Comparison of ENCODE assay signal across 21 cellular contexts in the genomic region with DNA sequence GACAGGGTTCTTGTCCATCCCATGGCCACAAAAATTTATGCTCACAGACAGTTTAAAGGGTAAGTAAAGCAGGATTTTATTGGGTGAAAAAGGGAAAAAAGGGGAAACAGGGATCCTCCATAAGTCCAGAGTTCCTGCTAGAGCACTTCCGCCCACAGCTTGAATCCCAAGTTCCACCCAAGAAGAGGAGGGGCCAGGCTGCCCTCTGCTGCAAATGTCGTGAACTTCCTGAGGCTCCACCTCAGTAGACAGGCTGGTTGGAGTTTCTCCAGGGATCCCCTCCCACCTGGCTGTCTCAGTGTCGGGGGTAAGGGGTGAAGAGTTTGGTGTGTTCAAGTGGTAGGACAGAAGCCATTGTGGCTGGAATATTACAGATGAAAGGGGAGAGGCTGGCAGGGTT.
DNase-seq lines count a peak whose midpoint lies in the region; ATAC-seq and TF ChIP-seq lines count a peak whose summit lies in the region.
"Had no signal": no experiment of that assay in that cellular context is flagged by ENCODE, and none has a peak within 500 bp of the region (broad histone marks: within the 10 kb centered on the region; RNA-seq: fewer than 3 reads in every experiment).

No MANE protein-coding gene starts in this region.

- H3K9me3 ChIP-seq in RWPE2 (ENCODE audit: severe bottlenecking): no peaks in the 10 kb centered on the region
- H3K9me3 ChIP-seq: thoracic aorta had no signal

- no peaks in the 10 kb centered on the region for H3K36me3 Mint-ChIP-seq in Calu3 (ENCODE audit: insufficient read depth, unreplicated experiment)
- H3K36me3 Mint-ChIP-seq: CD14-positive monocyte; mesothelial cell of epicardium; natural killer cell; stimulated activated naive B cell treated with anti-CD40 and anti-IgM and Interleukin-4, amounts not matched to agents 10 μg/mL and 1 μg/mL and 100 μg/mL, for 72 hours had no signal

- CTCF ChIA-PET in Calu3 (lab: Charles Lee): no interaction called here

- TF ChIP-seq CTCF in 22Rv1 (IDR thresholded peaks at IDR 0.05): peak; percentile 15; the same call in 1 of the 2 replicates
- TF ChIP-seq CTCF in RWPE2 (IDR thresholded peaks at IDR 0.05; ENCODE audit: poor library complexity, severe bottlenecking): peak; percentile 17
- no peak for TF ChIP-seq CTCF in Calu3 (IDR thresholded peaks at IDR 0.05; ENCODE audit: unreplicated experiment)
- no peak for TF ChIP-seq CTCF in GM20000 (IDR thresholded peaks at IDR 0.05; ENCODE audit: extremely low read depth, missing control alignments)

- H3K27me3 ChIP-seq in RWPE2 (ENCODE audit: insufficient read depth, poor library complexity, severe bottlenecking): no peaks in the 10 kb centered on the region
- H3K27me3 ChIP-seq: foreskin keratinocyte had no signal

- H3K4me1 Mint-ChIP-seq in Calu3 (ENCODE audit: low read depth, unreplicated experiment): no peaks in the 10 kb centered on the region
- H3K4me1 Mint-ChIP-seq: CD14-positive monocyte; natural killer cell; stimulated activated naive B cell treated with anti-CD40 and anti-IgM and Interleukin-4, amounts not matched to agents 10 μg/mL and 1 μg/mL and 100 μg/mL, for 72 hours had no signal

- H3K4me3 Mint-ChIP-seq in Calu3 (ENCODE audit: low read depth, unreplicated experiment): no peak overlapping the region
- H3K4me3 Mint-ChIP-seq: activated CD8-positive, alpha-beta T cell treated with anti-CD3 and anti-CD28 coated beads for 36 hours; activated T-cell treated with anti-CD3 and anti-CD28 coated beads, Interleukin-2, amount 50 U/mL, for 24 hours; CD14-positive monocyte; mesothelial cell of epicardium; natural killer cell; stimulated activated naive B cell treated with anti-CD40 and anti-IgM and Interleukin-4, amounts not matched to agents 10 μg/mL and 1 μg/mL and 100 μg/mL, for 72 hours had no signal

- peaks cover 11% of the 10 kb centered on the region for H3K9me3 Mint-ChIP-seq in Calu3 (ENCODE audit: low read depth, unreplicated experiment)
- H3K9me3 Mint-ChIP-seq: activated CD8-positive, alpha-beta T cell treated with anti-CD3 and anti-CD28 coated beads for 36 hours; activated T-cell treated with anti-CD3 and anti-CD28 coated beads, Interleukin-2, amount 50 U/mL, for 24 hours had no signal

- no peaks in the 10 kb centered on the region for H3K27me3 Mint-ChIP-seq in Calu3 (ENCODE audit: unreplicated experiment)
- H3K27me3 Mint-ChIP-seq: activated T-cell treated with anti-CD3 and anti-CD28 coated beads, Interleukin-2, amount 50 U/mL, for 24 hours; stimulated activated naive B cell treated with anti-CD40 and anti-IgM and Interleukin-4, amounts not matched to agents 10 μg/mL and 1 μg/mL and 100 μg/mL, for 72 hours had no signal

- peak; percentile 13 for DNase-seq in Daoy (ENCODE audit: low read depth)
- no peak for DNase-seq in RWPE2 (ENCODE audit: low spot score)
- DNase-seq in islet precursor cell: peak; percentile 62
- DNase-seq in NCI-H510A (lab: John Stamatoyannopoulos, UW): no peak
- no peak for DNase-seq in amygdala (lab: John Stamatoyannopoulos, UW)
- no peak for DNase-seq in Calu3
- DNase-seq in GM20000 (ENCODE audit: low spot score): no peak
- DNase-seq: activated CD8-positive, alpha-beta T cell treated with anti-CD3 and anti-CD28 coated beads for 36 hours; activated naive CD4-positive, alpha-beta T cell treated with Interleukin-2 at 50 U/mL for 16 hours; activated T-cell treated with anti-CD3 and anti-CD28 coated beads, Interleukin-2, amount 50 U/mL, for 24 hours; foreskin keratinocyte; IMR-90; natural killer cell; NCI-H1436 treated with DMSO at 0.1 percent for 48 hours; stimulated activated CD4-positive, alpha-beta T cell treated with anti-CD3 and anti-CD28 coated beads, Interleukin-2, amount 100 ng/mL, for 24 hours; stimulated activated naive B cell treated with anti-CD40 and anti-IgM and Interleukin-4, amounts not matched to agents 10 μg/mL and 1 μg/mL and 100 μg/mL, for 72 hours had no signal

- no peak overlapping the region for H3K4me3 ChIP-seq in RWPE2 (ENCODE audit: severe bottlenecking)
- H3K4me3 ChIP-seq: thoracic aorta had no signal

- BruUV-seq in Calu3 (replicated peaks; lab: Mats Ljungman, UMichigan): no TSS peak

- H3K27ac ChIP-seq in 22Rv1 (no peak overlapping the region), RWPE2 (ENCODE audit: poor library complexity, severe bottlenecking) (no peak overlapping the region)
- H3K27ac ChIP-seq: foreskin keratinocyte, thoracic aorta had no signal

- no peaks in the 10 kb centered on the region for H3K4me1 ChIP-seq in RWPE2 (ENCODE audit: insufficient read depth, poor library complexity, severe bottlenecking)
- H3K4me1 ChIP-seq: foreskin keratinocyte had no signal

- no peak overlapping the region for H3K27ac Mint-ChIP-seq in Calu3 (ENCODE audit: unreplicated experiment)
- H3K27ac Mint-ChIP-seq: activated CD8-positive, alpha-beta T cell treated with anti-CD3 and anti-CD28 coated beads for 36 hours; activated T-cell treated with anti-CD3 and anti-CD28 coated beads, Interleukin-2, amount 50 U/mL, for 24 hours; CD14-positive monocyte; mesothelial cell of epicardium; natural killer cell; stimulated activated naive B cell treated with anti-CD40 and anti-IgM and Interleukin-4, amounts not matched to agents 10 μg/mL and 1 μg/mL and 100 μg/mL, for 72 hours had no signal

- ATAC-seq in RWPE2 (ENCODE audit: low read depth): no peak
- ATAC-seq: activated CD8-positive, alpha-beta T cell treated with anti-CD3 and anti-CD28 coated beads for 36 hours; foreskin keratinocyte; natural killer cell; Panc1; stimulated activated naive B cell treated with anti-CD40 and anti-IgM and Interleukin-4, amounts not matched to agents 10 μg/mL and 1 μg/mL and 100 μg/mL, for 72 hours had no signal

- intact Hi-C loops in Calu3 (cut with micrococcal nuclease; ENCODE audit: unreplicated experiment): no loop called here

- H3K36me3 ChIP-seq in RWPE2 (ENCODE audit: low read depth): no peaks in the 10 kb centered on the region
- H3K36me3 ChIP-seq: thoracic aorta had no signal

Comparison
In these comparisons a context has a peak if more than half of its experiments do, and no peak if none do; other contexts are left out.
1. CTCF ChIP-seq: peak in 22Rv1 (single experiment) and RWPE2 (single experiment); none in Calu3 (single experiment) and GM20000 (single experiment).
2. DNase-seq: peak in Daoy (single experiment) and islet precursor cell (single experiment); none in RWPE2 (single experiment), NCI-H510A (single experiment), amygdala (0 of 56), Calu3 (single experiment) and GM20000 (single experiment).